Comparison of ENCODE assay signal across 17 cellular contexts in genomic region chr1:115185351-115185750, GRCh38.
A peak's percentile ranks its signal among the peaks of the same experiment; 100 is the strongest.
DNase-seq lines count a peak whose midpoint lies in the region; ATAC-seq, FAIRE-seq and TF ChIP-seq lines count a peak whose summit lies in the region.
"Had no signal": no experiment of that assay in that cellular context is flagged by ENCODE, and none has a peak within 500 bp of the region (broad histone marks: within the 10 kb centered on the region; RNA-seq: fewer than 3 reads in every experiment).

No MANE protein-coding gene starts in this region.

- H3K9me1 ChIP-seq in K562 (ENCODE audit: control insufficient read depth, insufficient read depth, low read length): no peaks in the 10 kb centered on the region

- no peak overlapping the region for H3K23ac ChIP-seq in trophoblast cell (ENCODE audit: low read length)

- H3K27me3 ChIP-seq in GM23248 (replicated peaks; ENCODE audit: insufficient read depth): no peaks in the 10 kb centered on the region
- no peaks in the 10 kb centered on the region; a peak in 1 of 5 replicates for H3K27me3 ChIP-seq in K562 (ENCODE audit: control insufficient read depth in 2 of 2, insufficient read depth in 2 of 2, low read length in 2 of 2)
- H3K27me3 ChIP-seq in trophoblast cell (ENCODE audit: insufficient read depth, low read length): no peaks in the 10 kb centered on the region
- H3K27me3 ChIP-seq: cardiac muscle cell, SJCRH30 had no signal

- H3K4me3 ChIP-seq in A549 (no peak overlapping the region), GM23248 (peak overlapping the region; percentile 49), K562 (no peak overlapping the region), trophoblast cell (ENCODE audit: low read depth, low read length) (no peak overlapping the region)
- H3K4me3 ChIP-seq: cardiac muscle cell, SJCRH30 had no signal

- H3K4ac ChIP-seq in trophoblast cell (ENCODE audit: low read depth, low read length): no peak overlapping the region

- peak overlapping the region; percentile 61 for H2AFZ ChIP-seq in GM23248
- H2AFZ ChIP-seq in K562 (ENCODE audit: low read depth, low read length): no peak overlapping the region
- H2AFZ ChIP-seq in trophoblast cell (ENCODE audit: insufficient read depth, low read length, poor library complexity): no peak overlapping the region

- TF ChIP-seq POLR2A in A549 (IDR thresholded peaks at IDR 0.05; ENCODE audit: low read length) (no peak), K562 (conservative IDR thresholded peaks at IDR 0.05) (no peak)

- no peak for FAIRE-seq in A549 (lab: Jason Lieb, UNC)
- no peak for FAIRE-seq in K562 (lab: Jason Lieb, UNC)

- WGBS in A549 (ENCODE audit: missing lambda C conversion rate): 69% methylated on average over 4 of the region's 4 CpGs
- 5 to 8% methylated on average over 4 of the region's 4 CpGs for WGBS in GM23248 (ENCODE audit: low coverage in 1 of 2, low lambda C conversion rate in 2 of 2, missing lambda C conversion rate in 2 of 2), 2 experiments
- WGBS in K562 (ENCODE audit: insufficient coverage, low coverage, missing lambda C conversion rate): 17% methylated on average over 4 of the region's 4 CpGs
- no CpG with 5 or more reads among the region's 4 CpGs for WGBS in trophoblast cell (ENCODE audit: extremely low coverage, insufficient coverage, insufficient read length)

- no peaks in the 10 kb centered on the region for H4K20me1 ChIP-seq in GM23248 (ENCODE audit: insufficient read depth)
- H4K20me1 ChIP-seq in K562 (replicated peaks; ENCODE audit: control insufficient read depth, insufficient read depth, low read length): no peaks in the 10 kb centered on the region

- no TSS peak for BruUV-seq in K562 (replicated peaks; lab: Mats Ljungman, UMichigan)

- peaks cover 56% of the 10 kb centered on the region for H3F3A ChIP-seq in GM23248 (ENCODE audit: insufficient read depth)

- peak overlapping the region; percentile 12 for H3K14ac ChIP-seq in trophoblast cell (ENCODE audit: low read length)

- no peaks in the 10 kb centered on the region for H3K9me2 ChIP-seq in GM23248 (ENCODE audit: insufficient read depth)

- H2BK120ac ChIP-seq in trophoblast cell (ENCODE audit: insufficient read depth, low read length, poor library complexity): peak overlapping the region; percentile 43

- ATAC-seq in A549 (no peak), K562 (no peak)
- ATAC-seq: activated CD8-positive, alpha-beta T cell treated with anti-CD3 and anti-CD28 coated beads, Interleukin-2, amount 10 ng/mL, durations not matched to agents 7 days and 5 days; left colon had no signal

- H3K79me1 ChIP-seq in trophoblast cell (ENCODE audit: low read length): peaks cover 41% of the 10 kb centered on the region

- H2BK12ac ChIP-seq in trophoblast cell (ENCODE audit: low read length): peak overlapping the region; percentile 84

- H3K4me2 ChIP-seq in A549 (no peak overlapping the region), GM23248 (ENCODE audit: unreplicated experiment) (peak overlapping the region; percentile 44), K562 (ENCODE audit: insufficient read depth, low read length) (peak overlapping the region; percentile 16; the same call in 1 of the 2 replicates), trophoblast cell (ENCODE audit: low read length) (no peak overlapping the region)

- H3K4me1 ChIP-seq in A549: peaks cover 42% of the 10 kb centered on the region
- H3K4me1 ChIP-seq in GM23248 (ENCODE audit: insufficient read depth): peaks cover 67% of the 10 kb centered on the region
- no peaks in the 10 kb centered on the region; a peak in 1 of 5 replicates for H3K4me1 ChIP-seq in K562 (replicated peaks in 1 of 2; ENCODE audit: control insufficient read depth in 2 of 2, insufficient read depth in 2 of 2, low read length in 2 of 2)
- H3K4me1 ChIP-seq in trophoblast cell (ENCODE audit: control insufficient read depth in 1 of 2, insufficient read depth in 2 of 2, low read length in 2 of 2): peaks cover 23 to 35% of the 10 kb centered on the region in 2 experiments
- H3K4me1 ChIP-seq: SJCRH30 had no signal

- H3K9ac ChIP-seq in GM23248 (peak overlapping the region; percentile 77), K562 (ENCODE audit: insufficient read depth in 1 of 2, low read depth in 2 of 2, low read length in 2 of 2) (no peak overlapping the region), trophoblast cell (ENCODE audit: low read length) (no peak overlapping the region)

- peak overlapping the region; percentile 51 for H4K8ac ChIP-seq in trophoblast cell (ENCODE audit: low read depth, low read length)

- no peaks in the 10 kb centered on the region for H3K79me2 ChIP-seq in GM23248 (ENCODE audit: insufficient read depth)
- H3K79me2 ChIP-seq in K562 (ENCODE audit: control insufficient read depth, insufficient read depth, low read length): no peaks in the 10 kb centered on the region
- peaks cover 5% of the 10 kb centered on the region for H3K79me2 ChIP-seq in trophoblast cell (ENCODE audit: control insufficient read depth, insufficient read depth, low read length, poor library complexity)

- peak overlapping the region; percentile 28 for H2BK5ac ChIP-seq in trophoblast cell (ENCODE audit: low read depth, low read length, poor library complexity)

- H3K27ac ChIP-seq in A549 (peak overlapping the region; percentile 44 to 79), GM23248 (peak overlapping the region; percentile 93), K562 (ENCODE audit: extremely low read depth, low read depth, low read length) (no peak overlapping the region), trophoblast cell (ENCODE audit: low read depth, low read length) (peak overlapping the region; percentile 43)
- H3K27ac ChIP-seq: neutrophil, SJCRH30 had no signal

- POLR2A ChIA-PET in A549 (lab: Yijun Ruan, JAX) (no interaction called here), K562 (lab: Yijun Ruan, JAX) (no interaction called here)

- CTCF ChIA-PET in A549 (lab: Yijun Ruan, JAX) (no interaction called here), K562 (lab: Yijun Ruan, JAX; ENCODE audit: low intra/inter-chr PET ratio) (no interaction called here)

- TF ChIP-seq CTCF in A549 (IDR thresholded peaks at IDR 0.05) (no peak), K562 (IDR thresholded peaks at IDR 0.05 in 2 of 3, conservative IDR thresholded peaks at IDR 0.05 in 1 of 3; ENCODE audit: insufficient read depth in 2 of 3, low read depth in 1 of 3, low read length in 3 of 3) (no peak)

- H4K91ac ChIP-seq in trophoblast cell (ENCODE audit: low read depth, low read length): peak overlapping the region; percentile 76

- H3K36me3 ChIP-seq in GM23248 (ENCODE audit: low read depth) (no peaks in the 10 kb centered on the region), K562 (ENCODE audit: control insufficient read depth, insufficient read depth, low read length) (no peaks in the 10 kb centered on the region), trophoblast cell (ENCODE audit: control insufficient read depth in 1 of 2, insufficient read depth in 2 of 2, low read length in 2 of 2) (no peaks in the 10 kb centered on the region)
- H3K36me3 ChIP-seq: cardiac muscle cell, neutrophil, SJCRH30 had no signal

- intact Hi-C loops in K562 (cut with micrococcal nuclease): no loop called here

- DNase-seq in A549 (ENCODE audit: low read depth in 1 of 2, low spot score in 1 of 2) (no peak), GM23248 (no peak), K562 (ENCODE audit: extremely low read depth in 1 of 4, low spot score in 3 of 4) (no peak), trophoblast cell (no peak), NCI-H69 (lab: John Stamatoyannopoulos, UW) (no peak), Kasumi-1 (lab: John Stamatoyannopoulos, UW) (no peak), D341Med (ENCODE audit: low spot score) (no peak), OCI-M2 (lab: John Stamatoyannopoulos, UW; ENCODE audit: unreplicated experiment) (no peak)
- DNase-seq: activated CD8-positive, alpha-beta T cell treated with anti-CD3 and anti-CD28 coated beads, Interleukin-2, amount 10 ng/mL, durations not matched to agents 7 days and 5 days; AML-193; left colon; NCI-H1417 treated with DMSO at 0.1 percent for 48 hours; NCI-H526; SJCRH30; T-helper 2 cell had no signal

- TF ChIP-seq RAD21 in A549 (conservative IDR thresholded peaks at IDR 0.05 in 1 of 2, IDR thresholded peaks at IDR 0.05 in 1 of 2) (no peak), K562 (CRISPR knock-in tag; conservative IDR thresholded peaks at IDR 0.05 in 1 of 2, IDR thresholded peaks at IDR 0.05 in 1 of 2) (no peak)

- peak overlapping the region; percentile 19 for H3K18ac ChIP-seq in trophoblast cell (ENCODE audit: low read length)

- TF ChIP-seq EP300 in A549 (IDR thresholded peaks at IDR 0.05) (no peak), K562 (IDR thresholded peaks at IDR 0.05; ENCODE audit: low read length) (no peak)

- in situ Hi-C loops in GM23248 (cut with MboI) (no loop called here), K562 (cut with MboI) (no loop called here)

- H2AK5ac ChIP-seq in trophoblast cell (ENCODE audit: low read length): no peak overlapping the region

- no peak overlapping the region for H4K12ac ChIP-seq in trophoblast cell (ENCODE audit: low read depth, low read length)

- H3K9me3 ChIP-seq in A549: no peaks in the 10 kb centered on the region
- H3K9me3 ChIP-seq in GM23248 (ENCODE audit: low read depth): no peaks in the 10 kb centered on the region
- H3K9me3 ChIP-seq in K562 (replicated peaks; ENCODE audit: control insufficient read depth, insufficient read depth, low read depth, low read length): no peaks in the 10 kb centered on the region
- H3K9me3 ChIP-seq in trophoblast cell (ENCODE audit: insufficient read depth, low read depth, low read length): no peaks in the 10 kb centered on the region
- H3K9me3 ChIP-seq: neutrophil, SJCRH30 had no signal

TF ChIP-seq in A549, 52 proteins besides CTCF, POLR2A, EP300 and RAD21 (continues in another document):
- TF ChIP-seq MYC (IDR thresholded peaks at IDR 0.05; ENCODE audit: borderline replicate concordance, low read length) (no peak), PBX3 (IDR thresholded peaks at IDR 0.05) (no peak)

TF ChIP-seq in K562, 482 proteins besides CTCF, POLR2A, EP300 and RAD21 (continues in another document):
- no peak for TF ChIP-seq HDAC1 (IDR thresholded peaks at IDR 0.05)
- no peak for TF ChIP-seq SNRNP70 (optimal IDR thresholded peaks at IDR 0.05; ENCODE audit: low read depth, low read length)
- no peak for TF ChIP-seq RBBP5 (IDR thresholded peaks at IDR 0.05; ENCODE audit: borderline replicate concordance, insufficient read depth, low read length, poor library complexity, severe bottlenecking)
- no peak for TF ChIP-seq MITF (IDR thresholded peaks at IDR 0.05)
- TF ChIP-seq POLR2AphosphoS5 (IDR thresholded peaks at IDR 0.05; ENCODE audit: control insufficient read depth, insufficient read depth, low read depth, low read length): no peak

Comparison
In these comparisons a context has a peak if more than half of its experiments do, and no peak if none do; other contexts are left out.
1. H3K4me2 ChIP-seq: peak in GM23248 (single experiment) and K562 (single experiment); none in A549 (single experiment) and trophoblast cell (single experiment).